In the genomic region with DNA sequence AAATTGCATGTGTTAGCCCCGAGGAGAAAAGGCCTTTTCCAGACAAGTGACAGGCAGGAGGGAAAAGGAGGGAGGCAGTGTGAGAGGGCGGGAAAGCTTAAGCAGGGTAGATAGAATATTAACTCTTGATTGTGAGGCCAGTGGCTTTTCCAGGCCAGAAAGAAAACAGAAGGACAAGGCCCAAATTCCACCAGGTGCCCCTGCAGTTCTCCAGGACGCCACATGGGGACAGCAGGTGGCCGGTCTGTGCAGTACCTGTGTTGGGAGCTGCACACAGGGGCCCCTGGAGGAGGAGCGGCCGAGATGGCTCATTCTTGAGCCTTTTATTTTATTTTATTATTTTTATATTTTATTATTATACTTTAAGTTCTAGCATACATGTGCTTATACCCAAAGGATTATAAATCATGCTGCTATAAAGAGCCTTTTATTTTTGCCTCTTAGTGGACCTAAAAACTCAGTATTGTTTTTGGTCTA, we compare ENCODE assay signal across 8 cellular contexts.
DNase-seq lines count a peak whose midpoint lies in the region; ATAC-seq lines count a peak whose summit lies in the region.

No MANE protein-coding gene starts in this region.

- peak; percentile 62 for ATAC-seq in HG03159 (IDR thresholded peaks at IDR 0.05; ENCODE audit: unreplicated experiment)
- peak; percentile 60 for ATAC-seq in T-helper 17 cell
- ATAC-seq in naive B cell (ENCODE audit: low read depth in 2 of 2) = peak; percentile 64 to 76
- ATAC-seq in HG03108 (IDR thresholded peaks at IDR 0.05; ENCODE audit: unreplicated experiment) = no peak

- H3K27me3 Mint-ChIP-seq in T-helper 17 cell = no peaks in the 10 kb centered on the region
- no peaks in the 10 kb centered on the region for H3K27me3 Mint-ChIP-seq in naive B cell

- peak; percentile 52 for DNase-seq in NCI-H2029 (lab: John Stamatoyannopoulos, UW)
- DNase-seq in NCI-H2029 treated with DMSO at 0.1 percent for 48 hours (lab: John Stamatoyannopoulos, UW) = no peak
- DNase-seq in T-helper 17 cell = peak; percentile 27 to 52 (median 37)
- DNase-seq in ecto neural progenitor cell (ENCODE audit: low spot score) = peak; percentile 64
- peak; percentile 23 for DNase-seq in naive B cell
- DNase-seq in activated gamma-delta T cell treated with Interleukin-2 at 50 U/mL for 16 hours = no peak

- no peaks in the 10 kb centered on the region for H3K9me3 Mint-ChIP-seq in naive B cell

- peaks cover 48% of the 10 kb centered on the region for H3K4me1 Mint-ChIP-seq in T-helper 17 cell
- H3K4me1 Mint-ChIP-seq in naive B cell = peaks cover 6 to 20% (median 14%) of the 10 kb centered on the region in 3 donors

- H3K9me3 ChIP-seq in T-helper 17 cell (ENCODE audit: control insufficient read depth, low read length, poor library complexity, severe bottlenecking) = no peaks in the 10 kb centered on the region

- H3K4me3 Mint-ChIP-seq in T-helper 17 cell = peak overlapping the region; percentile 61
- H3K4me3 Mint-ChIP-seq in naive B cell = no peak overlapping the region

- H3K36me3 Mint-ChIP-seq in T-helper 17 cell (ENCODE audit: low read depth) = peaks cover 19% of the 10 kb centered on the region
- H3K36me3 Mint-ChIP-seq in naive B cell = peaks cover 22 to 26% of the 10 kb centered on the region in 2 donors

- H3K27ac Mint-ChIP-seq in T-helper 17 cell = peak overlapping the region; percentile 97
- H3K27ac Mint-ChIP-seq in naive B cell = peak overlapping the region in 3 of 6 donors; percentile 18 to 58 (median 44)

Comparison
In these comparisons a context has a peak if more than half of its experiments do, and no peak if none do; other contexts are left out.
1. DNase-seq: peak in NCI-H2029 (single experiment), T-helper 17 cell (3 of 3), ecto neural progenitor cell (single experiment) and naive B cell (single experiment); none in NCI-H2029 treated with DMSO at 0.1 percent for 48 hours (single experiment) and activated gamma-delta T cell treated with Interleukin-2 at 50 U/mL for 16 hours (single experiment).